Comparison of ENCODE assay signal across 12 cellular contexts in the genomic region with DNA sequence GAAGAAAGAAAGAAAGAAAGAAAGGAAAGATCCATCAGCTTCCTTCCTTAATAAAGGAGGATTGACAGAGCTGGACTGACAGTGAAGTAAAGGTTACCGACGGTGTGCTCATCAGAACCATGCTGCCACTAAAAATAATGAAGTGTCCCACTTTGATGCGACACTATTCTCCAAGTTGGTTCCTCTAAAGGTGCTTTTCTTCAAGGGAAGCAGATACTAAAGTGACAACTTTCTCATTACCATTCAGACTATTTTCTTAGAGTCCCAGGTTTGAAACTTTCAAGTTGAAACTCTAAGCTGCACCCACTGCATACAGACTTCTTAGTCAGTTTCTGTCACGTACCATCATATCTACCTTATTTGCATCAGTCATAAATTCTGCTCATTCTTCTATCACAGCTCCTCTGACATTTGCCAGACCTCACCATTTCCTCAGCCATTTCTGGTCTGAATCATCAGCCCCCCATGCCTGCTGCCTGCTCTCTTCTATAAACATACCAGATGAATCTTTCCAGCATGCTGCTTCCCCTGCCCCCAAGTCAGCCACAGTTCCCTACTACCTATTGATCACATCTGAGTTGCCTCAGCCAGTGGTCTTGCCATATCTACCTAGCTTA.
DNase-seq lines count a peak whose midpoint lies in the region; ATAC-seq and TF ChIP-seq lines count a peak whose summit lies in the region.
"Had no signal": no experiment of that assay in that cellular context is flagged by ENCODE, and none has a peak within 500 bp of the region (broad histone marks: within the 10 kb centered on the region; RNA-seq: fewer than 3 reads in every experiment).

No MANE protein-coding gene starts in this region.

- H3K27ac Mint-ChIP-seq in activated naive CD8-positive, alpha-beta T cell treated with anti-CD3 and anti-CD28 coated beads for 36 hours, result no peak overlapping the region
- no peak overlapping the region for H3K27ac Mint-ChIP-seq in immature natural killer cell

- no peak overlapping the region for H2AFZ ChIP-seq in GM23248

- in situ Hi-C loops in GM23248 (cut with MboI), result no loop called here

- H3K9me3 ChIP-seq in left ventricle myocardium inferior (replicated peaks) (no peaks in the 10 kb centered on the region), tibial artery (no peaks in the 10 kb centered on the region), GM23248 (ENCODE audit: low read depth) (no peaks in the 10 kb centered on the region)

- H3K4me1 Mint-ChIP-seq in activated naive CD8-positive, alpha-beta T cell treated with anti-CD3 and anti-CD28 coated beads for 36 hours, result peaks cover 6% of the 10 kb centered on the region
- no peaks in the 10 kb centered on the region for H3K4me1 Mint-ChIP-seq in immature natural killer cell

- H4K20me1 ChIP-seq in GM23248 (ENCODE audit: insufficient read depth), result no peaks in the 10 kb centered on the region

- H3K27me3 ChIP-seq in left ventricle myocardium inferior (ENCODE audit: low read depth) (no peaks in the 10 kb centered on the region), tibial artery (no peaks in the 10 kb centered on the region), GM23248 (replicated peaks; ENCODE audit: insufficient read depth) (peaks cover 13% of the 10 kb centered on the region)

- no peaks in the 10 kb centered on the region for H3K36me3 Mint-ChIP-seq in activated naive CD8-positive, alpha-beta T cell treated with anti-CD3 and anti-CD28 coated beads for 36 hours
- no peaks in the 10 kb centered on the region for H3K36me3 Mint-ChIP-seq in immature natural killer cell

- ATAC-seq in Right ventricle myocardium superior (ENCODE audit: poor library complexity) (no peak), HG03025 (IDR thresholded peaks at IDR 0.05; ENCODE audit: low FRiP score, unreplicated experiment) (peak; percentile 71)
- ATAC-seq: foreskin keratinocyte, K562 had no signal

- WGBS in GM23248 (ENCODE audit: low coverage in 1 of 2, low lambda C conversion rate in 2 of 2, missing lambda C conversion rate in 2 of 2), 2 experiments, result 42 to 51% methylated on average over 4 of the region's 4 CpGs

- H3K36me3 ChIP-seq in left ventricle myocardium inferior, result no peaks in the 10 kb centered on the region
- no peaks in the 10 kb centered on the region for H3K36me3 ChIP-seq in tibial artery
- H3K36me3 ChIP-seq in GM23248 (ENCODE audit: low read depth), result no peaks in the 10 kb centered on the region

- no peak overlapping the region for H3K4me2 ChIP-seq in GM23248 (ENCODE audit: unreplicated experiment)

- no peak overlapping the region for H3K9ac ChIP-seq in GM23248

- H3K4me1 ChIP-seq in left ventricle myocardium inferior (peaks cover 45% of the 10 kb centered on the region), tibial artery (peaks cover 0 to 72% (median 39%) of the 10 kb centered on the region in 4 donors), GM23248 (ENCODE audit: insufficient read depth) (no peaks in the 10 kb centered on the region)
- H3K4me1 ChIP-seq: foreskin keratinocyte had no signal

- H3K27ac ChIP-seq in left ventricle myocardium inferior (replicated peaks), result peak overlapping the region; percentile 74
- peak overlapping the region; percentile 73 to 79 for H3K27ac ChIP-seq in tibial artery
- H3K27ac ChIP-seq in GM23248, result no peak overlapping the region
- H3K27ac ChIP-seq: foreskin keratinocyte had no signal

- H3K4me3 Mint-ChIP-seq in activated naive CD8-positive, alpha-beta T cell treated with anti-CD3 and anti-CD28 coated beads for 36 hours, result no peak overlapping the region
- H3K4me3 Mint-ChIP-seq in immature natural killer cell, result no peak overlapping the region

- H3F3A ChIP-seq in GM23248 (ENCODE audit: insufficient read depth), result no peaks in the 10 kb centered on the region

- no peaks in the 10 kb centered on the region for H3K79me2 ChIP-seq in GM23248 (ENCODE audit: insufficient read depth)

- DNase-seq in left ventricle myocardium inferior, result no peak
- no peak for DNase-seq in Right ventricle myocardium superior
- DNase-seq in activated naive CD8-positive, alpha-beta T cell treated with anti-CD3 and anti-CD28 coated beads for 36 hours, result peak; percentile 3
- DNase-seq in tibial artery, result no peak
- no peak for DNase-seq in immature natural killer cell
- no peak for DNase-seq in GM23248
- no peak for DNase-seq in NCI-H1105 treated with DMSO at 0.1 percent for 48 hours (lab: John Stamatoyannopoulos, UW)
- DNase-seq: ACHN; activated CD4-positive, alpha-beta T cell treated with anti-CD3 and anti-CD28 coated beads for 4 hours; foreskin keratinocyte had no signal

- TF ChIP-seq CTCF in left ventricle myocardium inferior (IDR thresholded peaks at IDR 0.05; ENCODE audit: borderline replicate concordance) (no peak), tibial artery (IDR thresholded peaks at IDR 0.05) (no peak)

- intact Hi-C loops in left ventricle myocardium inferior (cut with micrococcal nuclease) (no loop called here), Right ventricle myocardium superior (cut with DNase I) (no loop called here), tibial artery (cut with DNase I; ENCODE audit: low total_unique reads) (no loop called here)

- no peaks in the 10 kb centered on the region for H3K9me3 Mint-ChIP-seq in activated naive CD8-positive, alpha-beta T cell treated with anti-CD3 and anti-CD28 coated beads for 36 hours
- H3K9me3 Mint-ChIP-seq in immature natural killer cell, result peaks cover 0 to 5% (median 2%) of the 10 kb centered on the region in 6 donors

- no peaks in the 10 kb centered on the region for H3K9me2 ChIP-seq in GM23248 (ENCODE audit: insufficient read depth)

- no peak overlapping the region for H3K4me3 ChIP-seq in left ventricle myocardium inferior
- no peak overlapping the region for H3K4me3 ChIP-seq in tibial artery
- no peak overlapping the region for H3K4me3 ChIP-seq in GM23248
- H3K4me3 ChIP-seq: K562 had no signal

- H3K27me3 Mint-ChIP-seq in activated naive CD8-positive, alpha-beta T cell treated with anti-CD3 and anti-CD28 coated beads for 36 hours, result no peaks in the 10 kb centered on the region
- peaks cover 0 to 1% (median 0%) of the 10 kb centered on the region in 3 donors for H3K27me3 Mint-ChIP-seq in immature natural killer cell (ENCODE audit: low read depth in 3 of 3)
